8 cellular contexts compared by ENCODE assay signal in genomic region chr2:207167129-207167923, GRCh38. TPM values are rescaled to one million over a fixed set of nuclear protein-coding genes. Genes with fewer than 3 reads are reported as not detected.
A peak's percentile ranks its signal among the peaks of the same experiment; 100 is the strongest.
DNase-seq lines count a peak whose midpoint lies in the region; ATAC-seq lines count a peak whose summit lies in the region.

No MANE protein-coding gene starts in this region.

- ATAC-seq in GM21786 (IDR thresholded peaks at IDR 0.05; ENCODE audit: unreplicated experiment) = peak; percentile 2
- peak; percentile 1 to 2 for ATAC-seq in naive B cell (ENCODE audit: low read depth in 2 of 2)

- H3K4me3 Mint-ChIP-seq in naive B cell = peak overlapping the region; percentile 95 to 100 (median 98)

- peaks cover 11 to 13% of the 10 kb centered on the region in 2 donors for H3K4me1 ChIP-seq in duodenal mucosa (ENCODE audit: control insufficient read depth in 1 of 2, insufficient read depth in 2 of 2, low read length in 2 of 2)

- peaks cover 45 to 60% (median 46%) of the 10 kb centered on the region in 3 donors for H3K4me1 Mint-ChIP-seq in naive B cell

- H3K27ac ChIP-seq in duodenal mucosa (ENCODE audit: low read depth, low read length) = peak overlapping the region; percentile 99

- H3K4me3 ChIP-seq in duodenal mucosa (ENCODE audit: low read depth in 1 of 2, low read length in 2 of 2) = peak overlapping the region; percentile 81 to 93

- H3K36me3 Mint-ChIP-seq in naive B cell = peaks cover 0 to 7% of the 10 kb centered on the region in 2 donors

- peaks cover 0 to 4% (median 0%) of the 10 kb centered on the region in 7 donors for H3K9me3 Mint-ChIP-seq in naive B cell

- H3K27me3 Mint-ChIP-seq in naive B cell = no peaks in the 10 kb centered on the region

- H3K9me3 ChIP-seq in duodenal mucosa (ENCODE audit: control insufficient read depth in 1 of 2, low read length in 2 of 2) = no peaks in the 10 kb centered on the region

- peaks cover 0 to 6% of the 10 kb centered on the region in 2 donors for H3K27me3 ChIP-seq in duodenal mucosa (ENCODE audit: control insufficient read depth in 1 of 2, insufficient read depth in 2 of 2, low read length in 2 of 2)

- DNase-seq in EL (peak; percentile 45), OCI-M1 (lab: John Stamatoyannopoulos, UW) (peak; percentile 40), naive B cell (no peak), SW 1271 (lab: John Stamatoyannopoulos, UW) (no peak), DMS114 treated with DMSO at 0.1 percent for 48 hours (lab: John Stamatoyannopoulos, UW; ENCODE audit: unreplicated experiment) (no peak)
- DNase-seq in effector CD4-positive, alpha-beta T cell = no peak

- H3K36me3 ChIP-seq in duodenal mucosa (ENCODE audit: control insufficient read depth in 1 of 2, insufficient read depth in 2 of 2, low read length in 2 of 2) = no peaks in the 10 kb centered on the region

- H3K27ac Mint-ChIP-seq in naive B cell = peak overlapping the region; percentile 98 to 100 (median 98)

- peak overlapping the region; percentile 72 to 94 for H3K9ac ChIP-seq in duodenal mucosa (ENCODE audit: low read depth in 1 of 2, low read length in 2 of 2)

RNA-seq across cellular contexts. Expression of gene KLF7, which starts 1.6 kb away (rescaled TPM):
- 10 to 100 TPM; 14.2 to 25.1 (median 15.0) TPM for polyA plus RNA-seq in naive B cell (ENCODE audit: low read depth in 6 of 6)

Comparison
In these comparisons a context has a peak if more than half of its experiments do, and no peak if none do; other contexts are left out.
1. DNase-seq: peak in EL (single experiment) and OCI-M1 (single experiment); none in naive B cell (single experiment), SW 1271 (0 of 2), effector CD4-positive, alpha-beta T cell (single experiment) and DMS114 treated with DMSO at 0.1 percent for 48 hours (single experiment).